Comparison of ENCODE assay signal across 8 cellular contexts in the genomic region with DNA sequence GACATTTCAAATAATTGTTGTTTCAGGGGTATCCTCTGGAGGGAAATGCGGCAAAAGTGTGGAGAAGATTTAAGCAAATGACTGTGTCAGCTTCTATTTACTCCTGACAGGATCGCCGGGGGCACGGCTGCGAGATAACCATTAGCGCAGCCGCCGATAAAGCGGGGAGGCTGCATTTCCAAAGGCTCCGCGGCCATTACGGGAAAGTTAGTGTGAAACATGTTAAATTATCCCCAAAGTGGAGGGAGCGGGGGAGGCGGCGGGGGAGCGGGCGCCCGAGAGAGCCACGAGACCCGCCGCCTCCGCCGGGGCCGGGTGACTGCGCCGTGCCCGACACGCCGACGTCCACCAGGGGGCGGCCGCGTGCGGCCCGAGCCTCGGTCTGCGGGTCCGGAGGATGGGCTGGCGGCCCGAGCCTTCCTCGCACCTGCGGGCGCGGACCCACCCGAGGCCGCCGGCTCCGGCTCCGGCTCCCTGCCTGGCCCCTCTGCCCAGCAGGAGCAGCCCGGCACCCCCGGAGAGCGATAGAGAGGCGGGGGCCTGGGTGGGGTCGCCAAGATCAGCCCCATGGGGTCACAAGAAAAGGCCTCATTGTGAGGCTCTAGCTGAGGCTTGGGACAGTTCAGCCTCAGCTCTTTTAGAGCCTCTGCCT.
A peak's percentile ranks its signal among the peaks of the same experiment; 100 is the strongest.
DNase-seq lines count a peak whose midpoint lies in the region; ATAC-seq and TF ChIP-seq lines count a peak whose summit lies in the region.

No MANE protein-coding gene starts in this region.

- TF ChIP-seq CTCF in GM12865 (IDR thresholded peaks at IDR 0.05; ENCODE audit: insufficient read depth, low read depth, low read length, missing control alignments) (peak; percentile 82), OCI-LY1 (IDR thresholded peaks at IDR 0.05; ENCODE audit: low read length) (peak; percentile 45)

- H3K4me3 ChIP-seq in GM12865 (ENCODE audit: low read depth, low read length) (no peak overlapping the region), OCI-LY1 (ENCODE audit: low read depth, low read length, poor library complexity, severe bottlenecking) (no peak overlapping the region)

- intact Hi-C loops in left ventricle myocardium superior (cut with micrococcal nuclease) = no loop called here

- H3K9ac ChIP-seq in OCI-LY1 (ENCODE audit: low read length) = no peak overlapping the region

- H3K9me2 ChIP-seq in OCI-LY1 (ENCODE audit: low read depth, low read length) = no peaks in the 10 kb centered on the region

- no peaks in the 10 kb centered on the region for H3K4me1 ChIP-seq in OCI-LY1 (ENCODE audit: insufficient read depth, low read length, severe bottlenecking)

- peak overlapping the region; percentile 44 for H3K4me2 ChIP-seq in OCI-LY1 (ENCODE audit: low read length)

- no peak overlapping the region for H2AFZ ChIP-seq in OCI-LY1 (ENCODE audit: low read length)

- H3K27ac ChIP-seq in OCI-LY1 (ENCODE audit: low read depth, low read length, poor library complexity, severe bottlenecking) = no peak overlapping the region

- DNase-seq in GM12865 (ENCODE audit: low read depth) = peak; percentile 43
- DNase-seq in activated effector memory CD4-positive, alpha-beta T cell treated with Interleukin-2 at 50 U/mL for 16 hours = peak; percentile 41
- DNase-seq in left ventricle myocardium superior = peak; percentile 51
- DNase-seq in stimulated activated CD4-positive, alpha-beta T cell treated with anti-CD3 and anti-CD28 coated beads, Interleukin-2, amount 100 ng/mL, for 24 hours = peak; percentile 78 to 81
- no peak for DNase-seq in NCI-H1436 (lab: John Stamatoyannopoulos, UW)
- DNase-seq in NCI-H226 = no peak
- no peak for DNase-seq in NCI-H1105 (lab: John Stamatoyannopoulos, UW)

- no peaks in the 10 kb centered on the region for H3K79me2 ChIP-seq in OCI-LY1 (ENCODE audit: insufficient read depth, low read length)

- H3F3A ChIP-seq in OCI-LY1 (ENCODE audit: insufficient read depth, low read length) = no peaks in the 10 kb centered on the region

- H3K27me3 ChIP-seq in OCI-LY1 (ENCODE audit: insufficient read depth, low read length) = no peaks in the 10 kb centered on the region

- H3K36me3 ChIP-seq in OCI-LY1 (ENCODE audit: insufficient read depth, low read length) = no peaks in the 10 kb centered on the region

- no peaks in the 10 kb centered on the region for H4K20me1 ChIP-seq in OCI-LY1 (ENCODE audit: insufficient read depth, low read length)

- H3K9me3 ChIP-seq in OCI-LY1 (ENCODE audit: low read length) = no peaks in the 10 kb centered on the region

- peak; percentile 36 for ATAC-seq in left ventricle myocardium superior

Comparison
In these comparisons a context has a peak if more than half of its experiments do, and no peak if none do; other contexts are left out.
1. DNase-seq: peak in GM12865 (single experiment), activated effector memory CD4-positive, alpha-beta T cell treated with Interleukin-2 at 50 U/mL for 16 hours (single experiment), left ventricle myocardium superior (single experiment) and stimulated activated CD4-positive, alpha-beta T cell treated with anti-CD3 and anti-CD28 coated beads, Interleukin-2, amount 100 ng/mL, for 24 hours (2 of 2); none in NCI-H1436 (single experiment), NCI-H226 (single experiment) and NCI-H1105 (single experiment).